In the genomic region with DNA sequence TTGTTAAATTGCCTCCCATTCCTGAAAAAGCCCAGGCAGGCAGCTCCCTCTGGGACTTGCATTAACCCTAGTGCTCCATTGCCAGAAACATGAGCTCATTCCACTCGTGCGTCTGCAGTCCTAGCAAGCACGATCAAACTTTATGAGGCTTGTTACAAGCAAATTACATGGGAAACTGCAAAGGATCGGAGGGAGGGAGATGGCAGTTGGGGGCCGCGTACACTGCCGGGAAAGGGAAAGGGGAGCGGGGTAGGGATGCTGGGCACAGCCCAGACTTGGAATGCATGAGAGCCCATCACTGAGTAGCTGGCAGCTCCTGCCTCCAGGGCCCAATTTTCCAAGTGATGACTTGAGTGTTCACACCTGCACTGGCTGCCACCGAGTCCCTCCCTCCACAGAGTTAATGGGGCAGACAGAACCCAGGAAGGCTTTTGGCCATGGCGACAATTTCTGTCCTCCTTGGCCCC, we compare ENCODE assay signal across 1 cellular context.
TF ChIP-seq lines count a peak whose summit lies in the region.

No MANE protein-coding gene starts in this region.

TF ChIP-seq in HEK293, 187 proteins besides CTCF, POLR2A, EP300 and RAD21 (continued from another document and continues in another):
- TF ChIP-seq ZNF561 (tag by site-specific recombination; IDR thresholded peaks at IDR 0.05; ENCODE audit: borderline replicate concordance), result peak; percentile 89
- no peak for TF ChIP-seq ZNF677 (tag by site-specific recombination; IDR thresholded peaks at IDR 0.05)
- TF ChIP-seq ZNF501 (tag by site-specific recombination; IDR thresholded peaks at IDR 0.05), result peak; percentile 81
- TF ChIP-seq TRIM28 (IDR thresholded peaks at IDR 0.05; ENCODE audit: borderline replicate concordance, low read length), result 0 out of 2 replicates have a peak, but pooled peaks have one; percentile 56
- 0 out of 2 replicates have a peak, but pooled peaks have one; percentile 41 for TF ChIP-seq HOXD13 (CRISPR knock-in tag; IDR thresholded peaks at IDR 0.05; ENCODE audit: borderline replicate concordance)
- TF ChIP-seq ZNF341 (tag by site-specific recombination; IDR thresholded peaks at IDR 0.05; ENCODE audit: low read depth), result peak; percentile 98
- TF ChIP-seq ZNF843 (tag by site-specific recombination; IDR thresholded peaks at IDR 0.05), result peak; percentile 97
- TF ChIP-seq, protein P1, sequence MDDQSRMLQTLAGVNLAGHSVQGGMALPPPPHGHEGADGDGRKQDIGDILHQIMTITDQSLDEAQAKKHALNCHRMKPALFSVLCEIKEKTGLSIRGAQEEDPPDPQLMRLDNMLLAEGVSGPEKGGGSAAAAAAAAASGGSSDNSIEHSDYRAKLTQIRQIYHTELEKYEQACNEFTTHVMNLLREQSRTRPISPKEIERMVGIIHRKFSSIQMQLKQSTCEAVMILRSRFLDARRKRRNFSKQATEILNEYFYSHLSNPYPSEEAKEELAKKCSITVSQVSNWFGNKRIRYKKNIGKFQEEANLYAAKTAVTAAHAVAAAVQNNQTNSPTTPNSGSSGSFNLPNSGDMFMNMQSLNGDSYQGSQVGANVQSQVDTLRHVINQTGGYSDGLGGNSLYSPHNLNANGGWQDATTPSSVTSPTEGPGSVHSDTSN (CRISPR knock-in tag; IDR thresholded peaks at IDR 0.05), result no peak
- peak; percentile 52; the same call in 1 of the 2 replicates for TF ChIP-seq ZNF692 (tag by site-specific recombination; IDR thresholded peaks at IDR 0.05)
- TF ChIP-seq ZNF19 (tag by site-specific recombination; IDR thresholded peaks at IDR 0.05; ENCODE audit: low read depth), result no peak
- no peak; the same call in 1 of the 2 replicates for TF ChIP-seq ZNF660 (tag by site-specific recombination; IDR thresholded peaks at IDR 0.05)
- peak; percentile 76; the same call in 1 of the 2 replicates for TF ChIP-seq ZNF391 (tag by site-specific recombination; IDR thresholded peaks at IDR 0.05; ENCODE audit: borderline replicate concordance, low read depth)
- TF ChIP-seq ZNF112 (tag by site-specific recombination; IDR thresholded peaks at IDR 0.05), result no peak
- TF ChIP-seq, protein P2, sequence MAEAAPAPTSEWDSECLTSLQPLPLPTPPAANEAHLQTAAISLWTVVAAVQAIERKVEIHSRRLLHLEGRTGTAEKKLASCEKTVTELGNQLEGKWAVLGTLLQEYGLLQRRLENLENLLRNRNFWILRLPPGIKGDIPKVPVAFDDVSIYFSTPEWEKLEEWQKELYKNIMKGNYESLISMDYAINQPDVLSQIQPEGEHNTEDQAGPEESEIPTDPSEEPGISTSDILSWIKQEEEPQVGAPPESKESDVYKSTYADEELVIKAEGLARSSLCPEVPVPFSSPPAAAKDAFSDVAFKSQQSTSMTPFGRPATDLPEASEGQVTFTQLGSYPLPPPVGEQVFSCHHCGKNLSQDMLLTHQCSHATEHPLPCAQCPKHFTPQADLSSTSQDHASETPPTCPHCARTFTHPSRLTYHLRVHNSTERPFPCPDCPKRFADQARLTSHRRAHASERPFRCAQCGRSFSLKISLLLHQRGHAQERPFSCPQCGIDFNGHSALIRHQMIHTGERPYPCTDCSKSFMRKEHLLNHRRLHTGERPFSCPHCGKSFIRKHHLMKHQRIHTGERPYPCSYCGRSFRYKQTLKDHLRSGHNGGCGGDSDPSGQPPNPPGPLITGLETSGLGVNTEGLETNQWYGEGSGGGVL (tag by site-specific recombination; IDR thresholded peaks at IDR 0.05), result peak; percentile 86
- TF ChIP-seq ZBTB7A (tag by site-specific recombination; IDR thresholded peaks at IDR 0.05; ENCODE audit: low read depth), result no peak
- peak; percentile 86 for TF ChIP-seq ZNF2 (tag by site-specific recombination; IDR thresholded peaks at IDR 0.05)
- TF ChIP-seq, protein P3, sequence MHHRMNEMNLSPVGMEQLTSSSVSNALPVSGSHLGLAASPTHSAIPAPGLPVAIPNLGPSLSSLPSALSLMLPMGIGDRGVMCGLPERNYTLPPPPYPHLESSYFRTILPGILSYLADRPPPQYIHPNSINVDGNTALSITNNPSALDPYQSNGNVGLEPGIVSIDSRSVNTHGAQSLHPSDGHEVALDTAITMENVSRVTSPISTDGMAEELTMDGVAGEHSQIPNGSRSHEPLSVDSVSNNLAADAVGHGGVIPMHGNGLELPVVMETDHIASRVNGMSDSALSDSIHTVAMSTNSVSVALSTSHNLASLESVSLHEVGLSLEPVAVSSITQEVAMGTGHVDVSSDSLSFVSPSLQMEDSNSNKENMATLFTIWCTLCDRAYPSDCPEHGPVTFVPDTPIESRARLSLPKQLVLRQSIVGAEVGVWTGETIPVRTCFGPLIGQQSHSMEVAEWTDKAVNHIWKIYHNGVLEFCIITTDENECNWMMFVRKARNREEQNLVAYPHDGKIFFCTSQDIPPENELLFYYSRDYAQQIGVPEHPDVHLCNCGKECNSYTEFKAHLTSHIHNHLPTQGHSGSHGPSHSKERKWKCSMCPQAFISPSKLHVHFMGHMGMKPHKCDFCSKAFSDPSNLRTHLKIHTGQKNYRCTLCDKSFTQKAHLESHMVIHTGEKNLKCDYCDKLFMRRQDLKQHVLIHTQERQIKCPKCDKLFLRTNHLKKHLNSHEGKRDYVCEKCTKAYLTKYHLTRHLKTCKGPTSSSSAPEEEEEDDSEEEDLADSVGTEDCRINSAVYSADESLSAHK (tag by site-specific recombination; IDR thresholded peaks at IDR 0.05), result peak; percentile 92
- peak; percentile 80; the same call in 1 of the 2 replicates for TF ChIP-seq ZNF449 (tag by site-specific recombination; IDR thresholded peaks at IDR 0.05)
- TF ChIP-seq YY1 (tag by site-specific recombination; IDR thresholded peaks at IDR 0.05), result 0 out of 2 replicates have a peak, but pooled peaks have one; percentile 14
- TF ChIP-seq ZSCAN23 (tag by site-specific recombination; IDR thresholded peaks at IDR 0.05), result no peak
- TF ChIP-seq, protein P4, sequence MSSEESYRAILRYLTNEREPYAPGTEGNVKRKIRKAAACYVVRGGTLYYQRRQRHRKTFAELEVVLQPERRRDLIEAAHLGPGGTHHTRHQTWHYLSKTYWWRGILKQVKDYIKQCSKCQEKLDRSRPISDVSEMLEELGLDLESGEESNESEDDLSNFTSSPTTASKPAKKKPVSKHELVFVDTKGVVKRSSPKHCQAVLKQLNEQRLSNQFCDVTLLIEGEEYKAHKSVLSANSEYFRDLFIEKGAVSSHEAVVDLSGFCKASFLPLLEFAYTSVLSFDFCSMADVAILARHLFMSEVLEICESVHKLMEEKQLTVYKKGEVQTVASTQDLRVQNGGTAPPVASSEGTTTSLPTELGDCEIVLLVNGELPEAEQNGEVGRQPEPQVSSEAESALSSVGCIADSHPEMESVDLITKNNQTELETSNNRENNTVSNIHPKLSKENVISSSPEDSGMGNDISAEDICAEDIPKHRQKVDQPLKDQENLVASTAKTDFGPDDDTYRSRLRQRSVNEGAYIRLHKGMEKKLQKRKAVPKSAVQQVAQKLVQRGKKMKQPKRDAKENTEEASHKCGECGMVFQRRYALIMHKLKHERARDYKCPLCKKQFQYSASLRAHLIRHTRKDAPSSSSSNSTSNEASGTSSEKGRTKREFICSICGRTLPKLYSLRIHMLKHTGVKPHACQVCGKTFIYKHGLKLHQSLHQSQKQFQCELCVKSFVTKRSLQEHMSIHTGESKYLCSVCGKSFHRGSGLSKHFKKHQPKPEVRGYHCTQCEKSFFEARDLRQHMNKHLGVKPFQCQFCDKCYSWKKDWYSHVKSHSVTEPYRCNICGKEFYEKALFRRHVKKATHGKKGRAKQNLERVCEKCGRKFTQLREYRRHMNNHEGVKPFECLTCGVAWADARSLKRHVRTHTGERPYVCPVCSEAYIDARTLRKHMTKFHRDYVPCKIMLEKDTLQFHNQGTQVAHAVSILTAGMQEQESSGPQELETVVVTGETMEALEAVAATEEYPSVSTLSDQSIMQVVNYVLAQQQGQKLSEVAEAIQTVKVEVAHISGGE (tag by site-specific recombination; conservative IDR thresholded peaks at IDR 0.05; ENCODE audit: low read depth), result 0 out of 2 replicates have a peak, but pooled peaks have one; percentile 17
- TF ChIP-seq KLF10 (tag by site-specific recombination; IDR thresholded peaks at IDR 0.05), result peak; percentile 53; the same call in 1 of the 2 replicates
- TF ChIP-seq ZNF558 (tag by site-specific recombination; IDR thresholded peaks at IDR 0.05), result 0 out of 2 replicates have a peak, but pooled peaks have one; percentile 12
- peak; percentile 86 for TF ChIP-seq ZNF121 (tag by site-specific recombination; IDR thresholded peaks at IDR 0.05)
- no peak for TF ChIP-seq ZNF701 (tag by site-specific recombination; IDR thresholded peaks at IDR 0.05)
- no peak; the same call in 1 of the 2 replicates for TF ChIP-seq GLIS2 (tag by site-specific recombination; IDR thresholded peaks at IDR 0.05)
- 0 out of 2 replicates have a peak, but pooled peaks have one; percentile 69 for TF ChIP-seq SCRT1 (tag by site-specific recombination; IDR thresholded peaks at IDR 0.05; ENCODE audit: borderline replicate concordance)
- TF ChIP-seq, protein P5, sequence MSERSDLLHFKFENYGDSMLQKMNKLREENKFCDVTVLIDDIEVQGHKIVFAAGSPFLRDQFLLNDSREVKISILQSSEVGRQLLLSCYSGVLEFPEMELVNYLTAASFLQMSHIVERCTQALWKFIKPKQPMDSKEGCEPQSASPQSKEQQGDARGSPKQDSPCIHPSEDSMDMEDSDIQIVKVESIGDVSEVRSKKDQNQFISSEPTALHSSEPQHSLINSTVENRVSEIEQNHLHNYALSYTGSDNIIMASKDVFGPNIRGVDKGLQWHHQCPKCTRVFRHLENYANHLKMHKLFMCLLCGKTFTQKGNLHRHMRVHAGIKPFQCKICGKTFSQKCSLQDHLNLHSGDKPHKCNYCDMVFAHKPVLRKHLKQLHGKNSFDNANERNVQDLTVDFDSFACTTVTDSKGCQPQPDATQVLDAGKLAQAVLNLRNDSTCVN (tag by site-specific recombination; optimal IDR thresholded peaks at IDR 0.05), result peak; percentile 22
- no peak for TF ChIP-seq ZNF37A (tag by site-specific recombination; IDR thresholded peaks at IDR 0.05)
- peak; percentile 94 for TF ChIP-seq OSR2 (tag by site-specific recombination; IDR thresholded peaks at IDR 0.05)
- TF ChIP-seq ZNF10 (tag by site-specific recombination; IDR thresholded peaks at IDR 0.05), result 0 out of 2 replicates have a peak, but pooled peaks have one; percentile 44
- peak; percentile 70 for TF ChIP-seq ZNF366 (tag by site-specific recombination; conservative IDR thresholded peaks at IDR 0.05)
- no peak for TF ChIP-seq ZNF792 (tag by site-specific recombination; IDR thresholded peaks at IDR 0.05)
- TF ChIP-seq ZSCAN30 (tag by site-specific recombination; IDR thresholded peaks at IDR 0.05), result peak; percentile 96
- no peak for TF ChIP-seq ZNF777 (tag by site-specific recombination; IDR thresholded peaks at IDR 0.05; ENCODE audit: borderline replicate concordance)
- TF ChIP-seq MZF1 (tag by site-specific recombination; IDR thresholded peaks at IDR 0.05; ENCODE audit: borderline replicate concordance), result peak; percentile 99
- no peak for TF ChIP-seq ZBTB48 (tag by site-specific recombination; IDR thresholded peaks at IDR 0.05)
- peak; percentile 48; the same call in 1 of the 2 replicates for TF ChIP-seq ZNF335 (tag by site-specific recombination; conservative IDR thresholded peaks at IDR 0.05)
- TF ChIP-seq SP2 (tag by site-specific recombination; IDR thresholded peaks at IDR 0.05), result no peak
- no peak for TF ChIP-seq ZNF140 (tag by site-specific recombination; IDR thresholded peaks at IDR 0.05)
- TF ChIP-seq PRDM6 (tag by site-specific recombination; IDR thresholded peaks at IDR 0.05), result peak; percentile 96
